12 cellular contexts compared by ENCODE assay signal in genomic region chr7:8175929-8176369, GRCh38.
DNase-seq lines count a peak whose midpoint lies in the region; ATAC-seq and TF ChIP-seq lines count a peak whose summit lies in the region.
"Had no signal": no experiment of that assay in that cellular context is flagged by ENCODE, and none has a peak within 500 bp of the region (broad histone marks: within the 10 kb centered on the region; RNA-seq: fewer than 3 reads in every experiment).

No MANE protein-coding gene starts in this region.

- no peaks in the 10 kb centered on the region for H3K27me3 ChIP-seq in left ventricle myocardium inferior (ENCODE audit: low read depth)
- no peaks in the 10 kb centered on the region for H3K27me3 ChIP-seq in Peyer's patch
- no peaks in the 10 kb centered on the region for H3K27me3 ChIP-seq in hepatocyte
- H3K27me3 ChIP-seq: esophagus muscularis mucosa had no signal

- H3K9me3 ChIP-seq in left ventricle myocardium inferior (replicated peaks) (no peaks in the 10 kb centered on the region), Peyer's patch (no peaks in the 10 kb centered on the region), hepatocyte (ENCODE audit: low read depth) (no peaks in the 10 kb centered on the region)
- H3K9me3 ChIP-seq: esophagus muscularis mucosa had no signal

- no peak overlapping the region for H3K4me2 ChIP-seq in hepatocyte

- no peaks in the 10 kb centered on the region for H3K9me2 ChIP-seq in hepatocyte (replicated peaks; ENCODE audit: insufficient read depth)

- no peak for TF ChIP-seq POLR2A in Peyer's patch (IDR thresholded peaks at IDR 0.05)

- peaks cover 45% of the 10 kb centered on the region for H3K4me1 ChIP-seq in left ventricle myocardium inferior
- H3K4me1 ChIP-seq in Peyer's patch = peaks cover 0 to 17% (median 2%) of the 10 kb centered on the region in 4 donors
- no peaks in the 10 kb centered on the region for H3K4me1 ChIP-seq in hepatocyte (ENCODE audit: insufficient read depth)

- no peak for ATAC-seq in GM18511 (IDR thresholded peaks at IDR 0.05; ENCODE audit: unreplicated experiment)

- no peaks in the 10 kb centered on the region for H3K79me2 ChIP-seq in hepatocyte

- DNase-seq in left ventricle myocardium inferior (no peak), cardiac septum (ENCODE audit: low spot score) (no peak), Peyer's patch (no peak), hepatocyte (ENCODE audit: low spot score) (peak; percentile 25), NCI-H2107 (lab: John Stamatoyannopoulos, UW) (no peak), NCI-H748 treated with DMSO at 0.1 percent for 48 hours (lab: John Stamatoyannopoulos, UW) (no peak), KG1 (lab: John Stamatoyannopoulos, UW) (no peak)
- DNase-seq: Calu3, NCI-H1105, WERI-Rb-1 had no signal

- H4K20me1 ChIP-seq in hepatocyte (ENCODE audit: insufficient read depth, poor library complexity, severe bottlenecking) = no peaks in the 10 kb centered on the region

- no peak for TF ChIP-seq CTCF in left ventricle myocardium inferior (IDR thresholded peaks at IDR 0.05; ENCODE audit: borderline replicate concordance)
- no peak for TF ChIP-seq CTCF in Peyer's patch (IDR thresholded peaks at IDR 0.05)
- TF ChIP-seq CTCF in hepatocyte (IDR thresholded peaks at IDR 0.05; ENCODE audit: poor library complexity) = no peak

- no peaks in the 10 kb centered on the region for H3K36me3 ChIP-seq in left ventricle myocardium inferior
- no peaks in the 10 kb centered on the region for H3K36me3 ChIP-seq in Peyer's patch
- H3K36me3 ChIP-seq in hepatocyte (replicated peaks; ENCODE audit: insufficient read depth, low read depth) = no peaks in the 10 kb centered on the region
- H3K36me3 ChIP-seq: esophagus muscularis mucosa, WERI-Rb-1 had no signal

- WGBS in hepatocyte (ENCODE audit: low lambda C conversion rate, missing lambda C conversion rate) = 71% methylated on average over 6 of the region's 6 CpGs

- H3K4me3 ChIP-seq in left ventricle myocardium inferior = no peak overlapping the region
- H3K4me3 ChIP-seq in Peyer's patch = no peak overlapping the region
- no peak overlapping the region for H3K4me3 ChIP-seq in hepatocyte
- H3K4me3 ChIP-seq: esophagus muscularis mucosa had no signal

- peak overlapping the region; percentile 28 for H2AFZ ChIP-seq in hepatocyte

- intact Hi-C loops in left ventricle myocardium inferior (cut with micrococcal nuclease) (no loop called here), cardiac septum (cut with DNase I) (no loop called here)

- H3K27ac ChIP-seq in left ventricle myocardium inferior (replicated peaks) (peak overlapping the region; percentile 17), Peyer's patch (peak overlapping the region; percentile 51 to 78 (median 62)), hepatocyte (peak overlapping the region; percentile 9)
- H3K27ac ChIP-seq: esophagus muscularis mucosa, WERI-Rb-1 had no signal

Comparison
In these comparisons a context has a peak if more than half of its experiments do, and no peak if none do; other contexts are left out.
1. H3K27ac ChIP-seq: peak in every context shown above with its lines; median percentile 62 in Peyer's patch; 17 in left ventricle myocardium inferior; 9 in hepatocyte.